Comparison of ENCODE assay signal across 8 cellular contexts in the genomic region with DNA sequence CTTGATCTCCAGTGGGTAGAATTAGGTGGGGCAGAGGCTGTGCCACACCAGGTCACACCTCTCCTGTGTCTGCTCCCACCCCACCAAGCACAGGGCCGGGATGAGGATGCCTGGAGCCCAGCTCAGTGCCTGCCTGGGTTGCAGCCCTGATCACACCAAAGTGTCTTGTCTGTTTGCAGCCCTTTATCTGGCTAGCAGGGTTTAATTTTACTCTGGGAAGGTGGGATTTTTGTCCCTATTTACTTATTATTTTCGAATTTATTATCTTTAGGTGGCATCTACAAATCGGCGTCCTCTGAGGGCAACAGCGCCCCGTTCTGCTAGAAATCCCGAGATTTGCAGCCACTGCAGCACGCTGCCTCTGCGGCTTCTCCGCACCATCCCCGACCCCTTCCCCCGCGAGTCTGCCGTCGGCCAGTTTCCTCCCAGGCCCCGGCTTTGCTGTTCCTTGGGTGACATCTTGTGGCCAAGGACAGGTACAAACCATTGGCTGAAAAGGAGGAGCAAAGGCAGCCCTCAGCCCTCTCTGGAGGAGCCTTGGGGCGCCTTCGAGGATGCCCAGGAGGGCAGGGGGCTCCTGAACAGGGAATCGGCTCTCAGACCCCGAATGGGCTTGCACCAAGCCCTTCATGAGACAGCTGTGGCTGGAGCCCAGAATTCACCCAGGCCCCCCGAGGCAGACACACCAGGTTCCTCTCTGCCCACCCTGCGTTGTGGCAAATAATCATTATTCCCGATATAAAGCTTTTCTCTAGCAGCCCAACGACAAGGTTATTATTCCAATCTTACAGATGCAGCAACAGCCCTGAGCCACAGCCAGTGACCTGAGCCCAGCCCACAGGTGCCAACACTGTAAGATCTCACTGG.
DNase-seq lines count a peak whose midpoint lies in the region; ATAC-seq and TF ChIP-seq lines count a peak whose summit lies in the region.

No MANE protein-coding gene starts in this region.

- H3K4me3 Mint-ChIP-seq in CD8-positive, alpha-beta T cell = peak overlapping the region; percentile 64
- H3K4me3 Mint-ChIP-seq in H9 = peak overlapping the region; percentile 29 to 54; a peak in 4 of 5 replicates

- H3K9ac ChIP-seq in H9 (ENCODE audit: extremely low read depth, insufficient read length, low read length) = no peak overlapping the region

- no peaks in the 10 kb centered on the region for H3K79me1 ChIP-seq in H9 (ENCODE audit: insufficient read depth, low read depth, low read length, poor library complexity, severe bottlenecking)

- H3K27me3 Mint-ChIP-seq in CD8-positive, alpha-beta T cell (ENCODE audit: low read depth) = peaks cover 10% of the 10 kb centered on the region
- H3K27me3 Mint-ChIP-seq in H9 (ENCODE audit: low read depth) = peaks cover 9% of the 10 kb centered on the region

- H2AFZ ChIP-seq in H9 (ENCODE audit: low read length) = no peak overlapping the region

- H3K23me2 ChIP-seq in H9 (ENCODE audit: insufficient read length, low read depth, low read length, poor library complexity, severe bottlenecking) = peaks cover 2% of the 10 kb centered on the region

- H2BK12ac ChIP-seq in H9 (ENCODE audit: insufficient read length, low read depth, low read length) = no peak overlapping the region

- H3K4me3 ChIP-seq in CD8-positive, alpha-beta T cell (ENCODE audit: low read depth, low read length) = no peak overlapping the region

- no CpG with 5 or more reads among the region's 24 CpGs for WGBS in H9 (ENCODE audit: extremely low coverage, insufficient read length, low lambda C conversion rate)

- H3K14ac ChIP-seq in H9 (ENCODE audit: insufficient read depth, low read length) = no peak overlapping the region; the same call in 1 of the 2 replicates

- no peak overlapping the region for H4K5ac ChIP-seq in H9 (ENCODE audit: insufficient read length, low read depth, low read length)

- no peaks in the 10 kb centered on the region for H3K9me3 ChIP-seq in CD8-positive, alpha-beta T cell (ENCODE audit: low read length)
- H3K9me3 ChIP-seq in H9 (ENCODE audit: control insufficient read depth, low read depth, low read length) = no peaks in the 10 kb centered on the region

- H3K79me2 ChIP-seq in H9 (ENCODE audit: insufficient read depth, low read length) = no peaks in the 10 kb centered on the region

- no peak overlapping the region for H2BK15ac ChIP-seq in H9 (ENCODE audit: low read depth, low read length)

- peak; percentile 76 for TF ChIP-seq CTCF in CD8-positive, alpha-beta T cell (IDR thresholded peaks at IDR 0.05)
- peak; percentile 89 for TF ChIP-seq CTCF in H9 (conservative IDR thresholded peaks at IDR 0.05)

- H2BK120ac ChIP-seq in H9 (ENCODE audit: low read depth, low read length, poor library complexity, severe bottlenecking) = no peak overlapping the region

- DNase-seq in CD8-positive, alpha-beta T cell = peak; percentile 25 to 76 (median 55)
- DNase-seq in H9 (peak; percentile 88), NCI-H2227 (lab: John Stamatoyannopoulos, UW; ENCODE audit: unreplicated experiment) (peak; percentile 79), cerebellum (ENCODE audit: low spot score) (peak; percentile 83), left colon (peak in 1 of 2 donors; percentile 54)
- DNase-seq in stimulated activated CD4-positive, alpha-beta T cell treated with anti-CD3 and anti-CD28 coated beads, Interleukin-1b, Interleukin-23, amount 100 ng/mL, for 4 hours (ENCODE audit: low read depth in 2 of 2) = peak; percentile 43 to 50

- H3K27ac Mint-ChIP-seq in CD8-positive, alpha-beta T cell = no peak overlapping the region
- peak overlapping the region in 1 of 3 experiments; percentile 40; a peak in 1 of 7 replicates for H3K27ac Mint-ChIP-seq in H9

- H3K18ac ChIP-seq in H9 (ENCODE audit: insufficient read length, low read depth, low read length) = no peak overlapping the region

- no peak overlapping the region for H2BK5ac ChIP-seq in H9 (ENCODE audit: insufficient read length, low read length)

- no peak overlapping the region for H4K91ac ChIP-seq in H9 (ENCODE audit: insufficient read length, low read depth, low read length)

- H4K20me1 ChIP-seq in H9 (ENCODE audit: control insufficient read depth, insufficient read depth, insufficient read length) = no peaks in the 10 kb centered on the region

- peaks cover 10% of the 10 kb centered on the region for H3K4me1 Mint-ChIP-seq in CD8-positive, alpha-beta T cell (ENCODE audit: low read depth)
- peaks cover 17 to 21% of the 10 kb centered on the region in 2 experiments for H3K4me1 Mint-ChIP-seq in H9

- peak; percentile 96 for ATAC-seq in CD8-positive, alpha-beta T cell
- ATAC-seq in activated CD4-positive, CD25-positive, alpha-beta regulatory T cell treated with anti-CD3 and anti-CD28 coated beads, Interleukin-2, amount 50 U/mL, for 24 hours = peak; percentile 80 to 82
- ATAC-seq in left colon (peak; percentile 93), HG02588 (IDR thresholded peaks at IDR 0.05; ENCODE audit: unreplicated experiment) (no peak)

- no peaks in the 10 kb centered on the region for H3K36me3 ChIP-seq in CD8-positive, alpha-beta T cell (ENCODE audit: insufficient read depth, low read length)

- no peak overlapping the region for H3K4me2 ChIP-seq in H9 (ENCODE audit: insufficient read depth, insufficient read length, low read length)

- peaks cover 11% of the 10 kb centered on the region for H3K4me1 ChIP-seq in CD8-positive, alpha-beta T cell (ENCODE audit: insufficient read depth, low read length)
- H3K4me1 ChIP-seq in H9 (ENCODE audit: insufficient read depth, low read length) = peaks cover 3% of the 10 kb centered on the region; the same call in 1 of the 2 replicates

- H3K56ac ChIP-seq in H9 (ENCODE audit: insufficient read length, low read depth, low read length) = no peak overlapping the region

- no peak overlapping the region for H3K4ac ChIP-seq in H9 (ENCODE audit: low read depth, low read length)

- no peak overlapping the region for H4K8ac ChIP-seq in H9 (replicated peaks; ENCODE audit: insufficient read length, low read depth, low read length)

- H3K27ac ChIP-seq in CD8-positive, alpha-beta T cell (ENCODE audit: low read depth, low read length) = no peak overlapping the region
- no peak overlapping the region for H3K27ac ChIP-seq in H9 (ENCODE audit: insufficient read length, low read depth, low read length)

- H2BK20ac ChIP-seq in H9 (ENCODE audit: low read depth, low read length, poor library complexity, severe bottlenecking) = no peak overlapping the region

- POLR2A ChIA-PET in CD8-positive, alpha-beta T cell (lab: Charles Lee) = no interaction called here

- no peak overlapping the region for H3T11ph ChIP-seq in H9 (ENCODE audit: low read length)

- intact Hi-C loops in CD8-positive, alpha-beta T cell (cut with DNase I, micrococcal nuclease) = loop anchor here (1.0 to 2.0 kb wide), 6 partner anchors 134 to 757 kb away; partner anchors contain the start of gene SCAI (in 1 of the 2)
- intact Hi-C loops in left colon (cut with DNase I, micrococcal nuclease) = no loop called here

- no peak overlapping the region for H2AK5ac ChIP-seq in H9 (ENCODE audit: insufficient read length, low read length)

- no peaks in the 10 kb centered on the region for H3K27me3 ChIP-seq in CD8-positive, alpha-beta T cell (ENCODE audit: insufficient read depth, low read length)
- no peaks in the 10 kb centered on the region for H3K27me3 ChIP-seq in H9 (ENCODE audit: insufficient read depth, low read length)

- CTCF ChIA-PET in CD8-positive, alpha-beta T cell (lab: Charles Lee) = interaction anchor here (0.5 to 2.2 kb wide), 13 partner anchors 9 to 984 kb away, joined by 3 to 7 read pairs (median 3); partner anchors contain the start of gene WDR38

- H3K23ac ChIP-seq in H9 (ENCODE audit: insufficient read length, low read depth, low read length) = no peak overlapping the region

- H3K36me3 Mint-ChIP-seq in CD8-positive, alpha-beta T cell = no peaks in the 10 kb centered on the region
- H3K36me3 Mint-ChIP-seq in H9 (ENCODE audit: insufficient read depth in 1 of 3, low read depth in 3 of 3) = no peaks in the 10 kb centered on the region

- H3K9me3 Mint-ChIP-seq in CD8-positive, alpha-beta T cell = no peaks in the 10 kb centered on the region
- H3K9me3 Mint-ChIP-seq in H9 = no peaks in the 10 kb centered on the region

Comparison
In these comparisons a context has a peak if more than half of its experiments do, and no peak if none do; other contexts are left out.
1. intact Hi-C loops: an anchor here in CD8-positive, alpha-beta T cell (1.0 to 2.0 kb wide); none called in left colon.